31 cellular contexts compared by ENCODE assay signal in the genomic region with DNA sequence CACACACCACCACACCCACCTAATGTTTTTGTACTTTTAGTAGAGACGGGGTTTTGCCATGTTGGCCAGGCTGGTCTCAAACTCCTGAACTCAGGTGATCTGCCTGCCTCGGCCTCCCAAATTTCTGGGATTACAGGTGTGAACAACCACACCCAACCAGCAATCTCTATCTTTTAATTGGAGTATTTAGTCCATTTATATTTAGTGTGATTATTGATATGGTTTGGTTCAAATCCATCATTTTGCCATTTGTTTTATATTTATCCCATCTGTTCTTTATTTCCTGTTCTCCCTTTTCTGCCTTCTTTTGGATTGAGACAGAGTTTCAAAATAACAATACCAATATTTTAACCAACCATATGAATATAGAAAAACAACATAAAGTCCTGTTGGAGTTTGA.
"Had no signal": no experiment of that assay in that cellular context is flagged by ENCODE, and none has a peak within 500 bp of the region (broad histone marks: within the 10 kb centered on the region; RNA-seq: fewer than 3 reads in every experiment).

No MANE protein-coding gene starts in this region.

- H3K27me3 ChIP-seq: brain microvascular endothelial cell, dorsolateral prefrontal cortex, esophagus squamous epithelium, gastroesophageal sphincter had no signal

- DNase-seq: activated B cell treated with CpG ODN at 0.5 μM for 24 hours; activated CD4-positive, alpha-beta T cell treated with anti-CD3 and anti-CD28 coated beads for 48 hours; activated CD4-positive, alpha-beta T cell treated with anti-CD3 and anti-CD28 coated beads, Interleukin-2, amount 50 U/mL, for 1 hour; activated CD4-positive, alpha-beta T cell treated with anti-CD3 and anti-CD28 coated beads, Interleukin-2, amount 50 U/mL, for 48 hours; activated CD8-positive, alpha-beta memory T cell treated with anti-CD3 and anti-CD28 coated beads for 24 hours; activated CD8-positive, alpha-beta T cell treated with anti-CD3 and anti-CD28 coated beads for 36 hours; activated effector memory CD4-positive, alpha-beta T cell treated with Interleukin-2 at 50 U/mL for 16 hours; activated gamma-delta T cell treated with Interleukin-2 at 50 U/mL for 16 hours; activated naive CD4-positive, alpha-beta T cell treated with Interleukin-2 at 50 U/mL for 16 hours; activated naive CD8-positive, alpha-beta T cell treated with anti-CD3 and anti-CD28 coated beads, Interleukin-2, amount 10 ng/mL, durations not matched to agents 7 days and 5 days; activated T-cell treated with anti-CD3 and anti-CD28 coated beads, Interleukin-2, amount 50 U/mL, for 4 hours; amniotic stem cell; anterior cingulate cortex; brain microvascular endothelial cell; dorsolateral prefrontal cortex; effector memory CD4-positive, alpha-beta T cell; esophagus squamous epithelium; foreskin melanocyte; T-helper 1 cell; T-helper 17 cell; T1000; WERI-Rb-1 had no signal

- H3K4me3 ChIP-seq: coronary artery, dorsolateral prefrontal cortex, esophagus squamous epithelium, gastroesophageal sphincter had no signal

- H3K36me3 ChIP-seq: brain microvascular endothelial cell had no signal

- ATAC-seq: activated CD4-positive, CD25-positive, alpha-beta regulatory T cell treated with anti-CD3 and anti-CD28 coated beads, Interleukin-2, amount 50 U/mL, for 24 hours; activated CD8-positive, alpha-beta T cell treated with anti-CD3 and anti-CD28 coated beads for 36 hours; activated T-cell treated with anti-CD3 and anti-CD28 coated beads, Interleukin-2, amount 50 U/mL, for 4 hours; activated T-helper 17 cell treated with anti-CD3 and anti-CD28 coated beads, Interleukin-2, amount 50 U/mL, for 72 hours; gastroesophageal sphincter; T-helper 17 cell had no signal

- H3K27ac Mint-ChIP-seq: activated B cell treated with CpG ODN at 0.5 μM for 24 hours; activated CD8-positive, alpha-beta T cell treated with anti-CD3 and anti-CD28 coated beads for 36 hours; activated naive CD4-positive, alpha-beta T cell treated with anti-CD3 and anti-CD28 coated beads, Interleukin-2, amount 50 U/mL, for 24 hours; activated naive CD8-positive, alpha-beta T cell treated with anti-CD3 and anti-CD28 coated beads, Interleukin-2, amount 10 ng/mL, durations not matched to agents 7 days and 5 days; activated T-helper 17 cell treated with anti-CD3 and anti-CD28 coated beads, Interleukin-2, amount 50 U/mL, for 72 hours; dendritic cell treated with granulocyte-macrophage colony-stimulating factor and Interleukin-4, amounts not matched to agents 40 ng/mL and 50 ng/mL, for 4 days; T-helper 17 cell; T-helper 2 cell treated with Interferon-gamma antibody and Interleukin-4, amounts not matched to agents 5 μg/mL and 100 μg/mL, for 36 hours had no signal

- H3K4me3 Mint-ChIP-seq: activated B cell treated with CpG ODN at 0.5 μM for 24 hours; activated CD8-positive, alpha-beta T cell treated with anti-CD3 and anti-CD28 coated beads for 36 hours; activated naive CD4-positive, alpha-beta T cell treated with anti-CD3 and anti-CD28 coated beads, Interleukin-2, amount 50 U/mL, for 24 hours; activated naive CD8-positive, alpha-beta T cell treated with anti-CD3 and anti-CD28 coated beads, Interleukin-2, amount 10 ng/mL, durations not matched to agents 7 days and 5 days; activated T-cell treated with anti-CD3 and anti-CD28 coated beads, Interleukin-2, amount 50 U/mL, for 4 hours; activated T-helper 17 cell treated with anti-CD3 and anti-CD28 coated beads, Interleukin-2, amount 50 U/mL, for 72 hours; central memory CD8-positive, alpha-beta T cell; dendritic cell treated with granulocyte-macrophage colony-stimulating factor and Interleukin-4, amounts not matched to agents 40 ng/mL and 50 ng/mL, for 4 days; T-helper 17 cell; T-helper 2 cell treated with Interferon-gamma antibody and Interleukin-4, amounts not matched to agents 5 μg/mL and 100 μg/mL, for 36 hours had no signal

- H3K27ac ChIP-seq: brain microvascular endothelial cell, coronary artery, dorsolateral prefrontal cortex, epithelial cell of prostate, esophagus squamous epithelium, gastroesophageal sphincter, WERI-Rb-1 had no signal

- H3K27me3 Mint-ChIP-seq: activated B cell treated with CpG ODN at 0.5 μM for 24 hours; activated CD8-positive, alpha-beta T cell treated with anti-CD3 and anti-CD28 coated beads for 36 hours; activated naive CD4-positive, alpha-beta T cell treated with anti-CD3 and anti-CD28 coated beads, Interleukin-2, amount 50 U/mL, for 24 hours; activated naive CD8-positive, alpha-beta T cell treated with anti-CD3 and anti-CD28 coated beads, Interleukin-2, amount 10 ng/mL, durations not matched to agents 7 days and 5 days; activated T-helper 17 cell treated with anti-CD3 and anti-CD28 coated beads, Interleukin-2, amount 50 U/mL, for 72 hours; central memory CD8-positive, alpha-beta T cell; dendritic cell treated with granulocyte-macrophage colony-stimulating factor and Interleukin-4, amounts not matched to agents 40 ng/mL and 50 ng/mL, for 4 days; T-helper 17 cell had no signal
